In genomic region chr6:165508321-165508889, GRCh38 we compare ENCODE assay signal across 28 cellular contexts.
"Had no signal": no experiment of that assay in that cellular context is flagged by ENCODE, and none has a peak within 500 bp of the region (broad histone marks: within the 10 kb centered on the region; RNA-seq: fewer than 3 reads in every experiment).

No MANE protein-coding gene starts in this region.

- ATAC-seq: activated CD4-positive, alpha-beta T cell treated with anti-CD3 and anti-CD28 coated beads for 36 hours; activated CD8-positive, alpha-beta memory T cell treated with anti-CD3 and anti-CD28 coated beads, Interleukin-2, amount 10 ng/mL, durations not matched to agents 7 days and 5 days; activated CD8-positive, alpha-beta T cell treated with anti-CD3 and anti-CD28 coated beads, Interleukin-2, amount 10 ng/mL, durations not matched to agents 7 days and 5 days; activated naive CD8-positive, alpha-beta T cell treated with anti-CD3 and anti-CD28 coated beads, Interleukin-2, amount 50 U/mL, for 24 hours; body of pancreas; effector memory CD8-positive, alpha-beta T cell; gastroesophageal sphincter had no signal

- H3K9me3 Mint-ChIP-seq: activated CD4-positive, alpha-beta T cell treated with anti-CD3 and anti-CD28 coated beads, Interleukin-2, amount 10 ng/mL, durations not matched to agents 24 days and 14 days; activated naive CD4-positive, alpha-beta T cell treated with anti-CD3 and anti-CD28 coated beads, Interleukin-2, amount 10 ng/mL, durations not matched to agents 7 days and 5 days; activated naive CD8-positive, alpha-beta T cell treated with anti-CD3 and anti-CD28 coated beads for 36 hours; activated naive CD8-positive, alpha-beta T cell treated with anti-CD3 and anti-CD28 coated beads, Interleukin-2, amount 50 U/mL, for 24 hours had no signal

- H3K4me3 Mint-ChIP-seq: activated CD4-positive, alpha-beta memory T cell treated with anti-CD3 and anti-CD28 coated beads for 36 hours; activated CD4-positive, alpha-beta T cell treated with anti-CD3 and anti-CD28 coated beads for 36 hours; activated CD4-positive, alpha-beta T cell treated with anti-CD3 and anti-CD28 coated beads, Interleukin-2, amount 10 ng/mL, durations not matched to agents 24 days and 14 days; activated CD8-positive, alpha-beta memory T cell treated with anti-CD3 and anti-CD28 coated beads, Interleukin-2, amount 10 ng/mL, durations not matched to agents 7 days and 5 days; activated CD8-positive, alpha-beta T cell treated with anti-CD3 and anti-CD28 coated beads, Interleukin-2, amount 10 ng/mL, durations not matched to agents 7 days and 5 days; activated naive CD4-positive, alpha-beta T cell treated with anti-CD3 and anti-CD28 coated beads, Interleukin-2, amount 10 ng/mL, durations not matched to agents 7 days and 5 days; activated naive CD8-positive, alpha-beta T cell treated with anti-CD3 and anti-CD28 coated beads for 36 hours; activated naive CD8-positive, alpha-beta T cell treated with anti-CD3 and anti-CD28 coated beads, Interleukin-2, amount 50 U/mL, for 24 hours; effector memory CD8-positive, alpha-beta T cell had no signal

- H3K27me3 Mint-ChIP-seq: activated CD4-positive, alpha-beta memory T cell treated with anti-CD3 and anti-CD28 coated beads for 36 hours; activated CD4-positive, alpha-beta T cell treated with anti-CD3 and anti-CD28 coated beads for 36 hours; activated CD8-positive, alpha-beta memory T cell treated with anti-CD3 and anti-CD28 coated beads, Interleukin-2, amount 10 ng/mL, durations not matched to agents 7 days and 5 days; activated naive CD4-positive, alpha-beta T cell treated with anti-CD3 and anti-CD28 coated beads, Interleukin-2, amount 10 ng/mL, durations not matched to agents 7 days and 5 days; activated naive CD8-positive, alpha-beta T cell treated with anti-CD3 and anti-CD28 coated beads for 36 hours; activated naive CD8-positive, alpha-beta T cell treated with anti-CD3 and anti-CD28 coated beads, Interleukin-2, amount 50 U/mL, for 24 hours; effector memory CD8-positive, alpha-beta T cell had no signal

- H3K4me3 ChIP-seq: adrenal gland, body of pancreas, esophagus muscularis mucosa, gastroesophageal sphincter had no signal

- H3K36me3 Mint-ChIP-seq: activated CD4-positive, alpha-beta memory T cell treated with anti-CD3 and anti-CD28 coated beads for 36 hours; activated CD8-positive, alpha-beta memory T cell treated with anti-CD3 and anti-CD28 coated beads, Interleukin-2, amount 10 ng/mL, durations not matched to agents 7 days and 5 days; activated naive CD4-positive, alpha-beta T cell treated with anti-CD3 and anti-CD28 coated beads, Interleukin-2, amount 10 ng/mL, durations not matched to agents 7 days and 5 days; activated naive CD8-positive, alpha-beta T cell treated with anti-CD3 and anti-CD28 coated beads for 36 hours had no signal

- DNase-seq: activated CD4-positive, alpha-beta memory T cell treated with anti-CD3 and anti-CD28 coated beads for 36 hours; activated CD4-positive, alpha-beta T cell treated with anti-CD3 and anti-CD28 coated beads for 36 hours; activated CD4-positive, alpha-beta T cell treated with anti-CD3 and anti-CD28 coated beads, Interleukin-2, amount 10 ng/mL, durations not matched to agents 24 days and 14 days; activated CD4-positive, CD25-positive, alpha-beta regulatory T cell; activated CD4-positive, CD25-positive, alpha-beta regulatory T cell treated with anti-CD3 and anti-CD28 coated beads, Interleukin-2, amount 50 U/mL, for 72 hours; activated CD8-positive, alpha-beta memory T cell treated with anti-CD3 and anti-CD28 coated beads, Interleukin-2, amount 10 ng/mL, durations not matched to agents 7 days and 5 days; activated CD8-positive, alpha-beta memory T cell treated with anti-CD3 and anti-CD28 coated beads, Interleukin-2, amount 50 U/mL, for 4 hours; activated CD8-positive, alpha-beta T cell treated with anti-CD3 and anti-CD28 coated beads, Interleukin-2, amount 10 ng/mL, durations not matched to agents 7 days and 5 days; activated gamma-delta T cell; activated naive CD4-positive, alpha-beta T cell; activated naive CD4-positive, alpha-beta T cell treated with anti-CD3 and anti-CD28 coated beads, Interleukin-2, amount 10 ng/mL, durations not matched to agents 7 days and 5 days; activated naive CD8-positive, alpha-beta T cell treated with anti-CD3 and anti-CD28 coated beads for 36 hours; activated naive CD8-positive, alpha-beta T cell treated with anti-CD3 and anti-CD28 coated beads, Interleukin-2, amount 50 U/mL, for 24 hours; activated T-cell treated with anti-CD3 and anti-CD28 coated beads, Interleukin-2, amount 50 U/mL, for 1 hour; activated T-cell treated with anti-CD3 and anti-CD28 coated beads, Interleukin-2, amount 50 U/mL, for 48 hours; adrenal gland; amygdala; aorta; body of pancreas; cortex of kidney; dermis blood vessel endothelial cell; effector CD4-positive, alpha-beta T cell; effector memory CD8-positive, alpha-beta T cell; erythroblast; foreskin melanocyte; T-helper 2 cell had no signal

- H3K27ac Mint-ChIP-seq: activated CD4-positive, alpha-beta memory T cell treated with anti-CD3 and anti-CD28 coated beads for 36 hours; activated CD4-positive, alpha-beta T cell treated with anti-CD3 and anti-CD28 coated beads for 36 hours; activated CD4-positive, alpha-beta T cell treated with anti-CD3 and anti-CD28 coated beads, Interleukin-2, amount 10 ng/mL, durations not matched to agents 24 days and 14 days; activated CD8-positive, alpha-beta memory T cell treated with anti-CD3 and anti-CD28 coated beads, Interleukin-2, amount 10 ng/mL, durations not matched to agents 7 days and 5 days; activated CD8-positive, alpha-beta T cell treated with anti-CD3 and anti-CD28 coated beads, Interleukin-2, amount 10 ng/mL, durations not matched to agents 7 days and 5 days; activated naive CD4-positive, alpha-beta T cell treated with anti-CD3 and anti-CD28 coated beads, Interleukin-2, amount 10 ng/mL, durations not matched to agents 7 days and 5 days; activated naive CD8-positive, alpha-beta T cell treated with anti-CD3 and anti-CD28 coated beads for 36 hours; activated naive CD8-positive, alpha-beta T cell treated with anti-CD3 and anti-CD28 coated beads, Interleukin-2, amount 50 U/mL, for 24 hours; effector memory CD8-positive, alpha-beta T cell had no signal
